ENCODE assay signal across 8 cellular contexts in the genomic region with DNA sequence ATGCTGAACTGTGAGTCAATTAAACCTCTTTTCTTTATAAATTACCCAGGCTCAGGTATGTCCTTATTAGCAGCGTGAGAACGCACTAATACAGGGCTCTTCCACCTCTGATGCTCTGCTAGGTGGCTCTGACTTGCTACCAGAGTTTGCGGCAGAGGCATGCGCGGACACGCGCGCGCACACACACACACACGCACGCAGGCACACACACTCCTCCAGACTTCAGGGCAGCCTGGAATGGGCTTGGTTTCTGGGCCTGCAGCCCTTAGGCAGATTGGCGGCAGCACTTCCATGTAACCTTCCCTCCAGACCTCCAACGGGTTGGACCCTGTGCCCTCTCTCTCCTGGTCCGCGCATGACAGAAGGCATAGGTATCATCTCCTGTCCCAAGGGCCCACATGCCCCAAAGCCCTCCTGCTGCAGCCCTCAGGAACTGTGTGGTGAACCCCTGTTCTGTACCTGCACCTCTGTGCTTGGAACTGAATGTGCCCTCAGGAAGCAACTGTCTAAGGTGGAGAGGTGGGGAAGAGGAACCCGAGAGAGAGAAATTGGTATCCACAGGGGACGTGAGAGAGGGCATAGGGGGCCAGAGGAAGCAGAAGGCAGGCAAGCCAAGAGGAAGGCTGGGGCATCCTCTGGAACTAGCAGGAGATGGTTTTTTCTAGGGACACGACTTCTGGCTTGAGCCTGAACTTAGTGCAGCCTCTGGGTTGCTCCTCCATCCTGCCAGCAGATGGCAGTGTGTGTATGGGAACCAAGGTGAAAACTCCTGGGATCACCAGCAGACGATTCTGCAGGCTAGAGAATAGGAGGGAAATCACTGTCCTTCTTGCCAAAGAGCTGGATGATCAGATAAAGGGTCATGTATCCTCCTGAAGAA. TPM values are rescaled to one million over a fixed set of nuclear protein-coding genes. Genes with fewer than 3 reads are reported as not detected.
A peak's percentile ranks its signal among the peaks of the same experiment; 100 is the strongest.
DNase-seq lines count a peak whose midpoint lies in the region; ATAC-seq and TF ChIP-seq lines count a peak whose summit lies in the region.

No MANE protein-coding gene starts in this region.

- H3K27me3 ChIP-seq in GM06990 (replicated peaks; ENCODE audit: control insufficient read depth, insufficient read depth, low read length), result no peaks in the 10 kb centered on the region; the same call in 1 of the 2 replicates

- H3K36me3 Mint-ChIP-seq in nephron (ENCODE audit: low read depth), result peaks cover under 1% of the 10 kb centered on the region
- no peaks in the 10 kb centered on the region for H3K36me3 Mint-ChIP-seq in type B pancreatic cell

- H3K4me1 Mint-ChIP-seq in nephron (no peaks in the 10 kb centered on the region), type B pancreatic cell (ENCODE audit: unreplicated experiment) (no peaks in the 10 kb centered on the region)

- ATAC-seq in HG03039 (IDR thresholded peaks at IDR 0.05; ENCODE audit: unreplicated experiment), result peak; percentile 72

- TF ChIP-seq CTCF in GM06990 (IDR thresholded peaks at IDR 0.05; ENCODE audit: insufficient read depth, low read length, poor library complexity, severe bottlenecking) (peak; percentile 87), nephron (IDR thresholded peaks at IDR 0.05; ENCODE audit: unreplicated experiment in 3 of 3) (peak; percentile 84 to 88 (median 88)), type B pancreatic cell (conservative IDR thresholded peaks at IDR 0.05) (peak; percentile 92)

- H3K27ac Mint-ChIP-seq in nephron (no peak overlapping the region), type B pancreatic cell (no peak overlapping the region)

- H3K36me3 ChIP-seq in GM06990 (ENCODE audit: control insufficient read depth, insufficient read depth, low read length), result no peaks in the 10 kb centered on the region

- H3K4me3 Mint-ChIP-seq in nephron (no peak overlapping the region), type B pancreatic cell (no peak overlapping the region)

- DNase-seq in GM06990 (ENCODE audit: extremely low read depth, insufficient read length) (no peak), NCI-H446 treated with DMSO at 0.1 percent for 48 hours (lab: John Stamatoyannopoulos, UW) (peak; percentile 42), fibroblast of gingiva (ENCODE audit: low read depth) (peak; percentile 50), type B pancreatic cell (ENCODE audit: extremely low spot score, unreplicated experiment) (peak; percentile 51), NK-92 (lab: John Stamatoyannopoulos, UW; ENCODE audit: unreplicated experiment) (no peak)
- DNase-seq in activated CD8-positive, alpha-beta memory T cell treated with anti-CD3 and anti-CD28 coated beads for 24 hours, result peak; percentile 69

- H3K9me3 Mint-ChIP-seq in nephron, result no peaks in the 10 kb centered on the region
- H3K9me3 Mint-ChIP-seq in type B pancreatic cell, result no peaks in the 10 kb centered on the region

- H3K27me3 Mint-ChIP-seq in nephron (ENCODE audit: low read depth) (peaks cover 38% of the 10 kb centered on the region), type B pancreatic cell (peaks cover 41% of the 10 kb centered on the region)

- no peak overlapping the region for H3K4me3 ChIP-seq in GM06990 (replicated peaks; ENCODE audit: low read depth, low read length)

RNA-seq across cellular contexts. Expression of gene RIC3, which starts 23.4 kb away (rescaled TPM):
- total RNA-seq in type B pancreatic cell (ENCODE audit: low replicate concordance), result 7.0 and 12.0 TPM in 2 replicates

Comparison
In these comparisons a context has a peak if more than half of its experiments do, and no peak if none do; other contexts are left out.
1. DNase-seq: peak in NCI-H446 treated with DMSO at 0.1 percent for 48 hours (single experiment), activated CD8-positive, alpha-beta memory T cell treated with anti-CD3 and anti-CD28 coated beads for 24 hours (single experiment), fibroblast of gingiva (single experiment) and type B pancreatic cell (single experiment); none in GM06990 (single experiment) and NK-92 (single experiment).
2. Peak in every context shown above with its lines, with median percentiles within 50 percentile points of each other: CTCF ChIP-seq.